ENCODE assay signal across 22 cellular contexts in genomic region chr7:6529643-6530042, GRCh38. TPM values are rescaled to one million over a fixed set of nuclear protein-coding genes. Genes with fewer than 3 reads are reported as not detected.
DNase-seq lines count a peak whose midpoint lies in the region; ATAC-seq and TF ChIP-seq lines count a peak whose summit lies in the region.
"Had no signal": no experiment of that assay in that cellular context is flagged by ENCODE, and none has a peak within 500 bp of the region (broad histone marks: within the 10 kb centered on the region; RNA-seq: fewer than 3 reads in every experiment).

No MANE protein-coding gene starts in this region.

- peaks cover 18 to 89% (median 73%) of the 10 kb centered on the region in 3 experiments for H3K27me3 ChIP-seq in neuronal stem cell (ENCODE audit: control insufficient read depth in 3 of 3, insufficient read depth in 3 of 3, low read depth in 1 of 3, low read length in 3 of 3)
- peaks cover 88% of the 10 kb centered on the region for H3K27me3 ChIP-seq in gastroesophageal sphincter

- H2BK5ac ChIP-seq in neuronal stem cell (ENCODE audit: low read length): no peak overlapping the region

- H3K27ac ChIP-seq in neuronal stem cell (replicated peaks; ENCODE audit: low read length) (no peak overlapping the region), gastroesophageal sphincter (no peak overlapping the region)
- H3K27ac ChIP-seq: heart left ventricle had no signal

- no peak overlapping the region for H2AFZ ChIP-seq in neuronal stem cell (ENCODE audit: low read length)

- H3K4me1 ChIP-seq in neuronal stem cell (ENCODE audit: control insufficient read depth in 2 of 2, insufficient read depth in 1 of 2, low read depth in 1 of 2, low read length in 2 of 2): peaks cover 0 to 4% of the 10 kb centered on the region in 2 donors
- peaks cover 0 to 22% (median 9%) of the 10 kb centered on the region in 3 donors for H3K4me1 ChIP-seq in gastroesophageal sphincter

- no peak overlapping the region for H4K8ac ChIP-seq in neuronal stem cell (ENCODE audit: low read depth, low read length)

- ATAC-seq in gastroesophageal sphincter (no peak), GM21515 (IDR thresholded peaks at IDR 0.05; ENCODE audit: unreplicated experiment) (no peak), HG02938 (IDR thresholded peaks at IDR 0.05; ENCODE audit: unreplicated experiment) (no peak)
- ATAC-seq: heart left ventricle had no signal

- no peak overlapping the region for H2BK15ac ChIP-seq in neuronal stem cell (ENCODE audit: low read length)

- intact Hi-C loops in activated CD4-positive, alpha-beta memory T cell treated with anti-CD3 and anti-CD28 coated beads for 36 hours (cut with micrococcal nuclease): no loop called here

- no peaks in the 10 kb centered on the region for H3K36me3 Mint-ChIP-seq in activated CD4-positive, alpha-beta memory T cell treated with anti-CD3 and anti-CD28 coated beads, Interleukin-2, amount 10 ng/mL, durations not matched to agents 7 days and 5 days (ENCODE audit: low read depth)
- no peaks in the 10 kb centered on the region for H3K36me3 Mint-ChIP-seq in activated CD4-positive, alpha-beta memory T cell treated with anti-CD3 and anti-CD28 coated beads for 36 hours
- H3K36me3 Mint-ChIP-seq in IgD-negative memory B cell (no peaks in the 10 kb centered on the region), brain (no peaks in the 10 kb centered on the region)
- H3K36me3 Mint-ChIP-seq: CD14-positive monocyte, immature natural killer cell had no signal

- WGBS in neuronal stem cell (ENCODE audit: extremely low coverage in 2 of 2, insufficient read length in 2 of 2, insufficient replicate concordance in 1 of 2), 2 donors: no CpG with 5 or more reads among the region's 6 CpGs
- WGBS in gastroesophageal sphincter (ENCODE audit: low coverage in 1 of 2), 2 donors: 51 to 100% methylated on average over 1 to 4 of the region's 6 CpGs

- no peak for DNase-seq in activated CD4-positive, alpha-beta memory T cell treated with anti-CD3 and anti-CD28 coated beads, Interleukin-2, amount 10 ng/mL, durations not matched to agents 7 days and 5 days
- DNase-seq in activated CD4-positive, alpha-beta memory T cell treated with anti-CD3 and anti-CD28 coated beads for 36 hours: no peak
- DNase-seq in neuronal stem cell (ENCODE audit: low spot score): no peak
- DNase-seq: DMS53, heart left ventricle, immature natural killer cell, NCI-H1417 treated with DMSO at 0.1 percent for 48 hours, NCI-H2171, NCI-H526, Right ventricle myocardium superior, substantia nigra had no signal

- peak overlapping the region; percentile 47 for H3K14ac ChIP-seq in neuronal stem cell (ENCODE audit: low read length)

- H3K4me3 Mint-ChIP-seq in activated CD4-positive, alpha-beta memory T cell treated with anti-CD3 and anti-CD28 coated beads, Interleukin-2, amount 10 ng/mL, durations not matched to agents 7 days and 5 days: peak overlapping the region; percentile 51
- H3K4me3 Mint-ChIP-seq in activated CD4-positive, alpha-beta memory T cell treated with anti-CD3 and anti-CD28 coated beads for 36 hours: no peak overlapping the region
- H3K4me3 Mint-ChIP-seq in IgD-negative memory B cell (peak overlapping the region; percentile 17 to 93 (median 48)), brain (peak overlapping the region in 4 of 5 experiments; percentile 27 to 84 (median 70))

- no peak overlapping the region for H3K23ac ChIP-seq in neuronal stem cell (ENCODE audit: low read depth, low read length, poor library complexity)

- POLR2A ChIA-PET in activated CD4-positive, alpha-beta memory T cell treated with anti-CD3 and anti-CD28 coated beads, Interleukin-2, amount 10 ng/mL, durations not matched to agents 7 days and 5 days (lab: Charles Lee): no interaction called here
- POLR2A ChIA-PET in activated CD4-positive, alpha-beta memory T cell treated with anti-CD3 and anti-CD28 coated beads for 36 hours (lab: Charles Lee): no interaction called here

- no peak for TF ChIP-seq POLR2A in gastroesophageal sphincter (IDR thresholded peaks at IDR 0.05)

- H2BK120ac ChIP-seq in neuronal stem cell (ENCODE audit: low read depth, low read length): no peak overlapping the region

- no peak overlapping the region for H3K27ac Mint-ChIP-seq in activated CD4-positive, alpha-beta memory T cell treated with anti-CD3 and anti-CD28 coated beads, Interleukin-2, amount 10 ng/mL, durations not matched to agents 7 days and 5 days
- H3K27ac Mint-ChIP-seq in activated CD4-positive, alpha-beta memory T cell treated with anti-CD3 and anti-CD28 coated beads for 36 hours: no peak overlapping the region
- H3K27ac Mint-ChIP-seq in IgD-negative memory B cell (no peak overlapping the region), brain (no peak overlapping the region)
- H3K27ac Mint-ChIP-seq: CD14-positive monocyte, immature natural killer cell, progenitor cell of endocrine pancreas had no signal

- H2BK12ac ChIP-seq in neuronal stem cell (ENCODE audit: low read length): peak overlapping the region; percentile 16

- no peaks in the 10 kb centered on the region for H3K36me3 ChIP-seq in neuronal stem cell (replicated peaks in 1 of 2; ENCODE audit: control insufficient read depth in 2 of 2, insufficient read depth in 2 of 2, low read length in 2 of 2)
- no peaks in the 10 kb centered on the region for H3K36me3 ChIP-seq in gastroesophageal sphincter
- H3K36me3 ChIP-seq: HAP-1, heart left ventricle had no signal

- H3K18ac ChIP-seq in neuronal stem cell (ENCODE audit: low read length): no peak overlapping the region

- H3K27me3 Mint-ChIP-seq in activated CD4-positive, alpha-beta memory T cell treated with anti-CD3 and anti-CD28 coated beads, Interleukin-2, amount 10 ng/mL, durations not matched to agents 7 days and 5 days: peaks cover 42% of the 10 kb centered on the region
- peaks cover 42% of the 10 kb centered on the region for H3K27me3 Mint-ChIP-seq in activated CD4-positive, alpha-beta memory T cell treated with anti-CD3 and anti-CD28 coated beads for 36 hours
- H3K27me3 Mint-ChIP-seq in IgD-negative memory B cell (peaks cover 26% of the 10 kb centered on the region), brain (peaks cover 87% of the 10 kb centered on the region)

- no peaks in the 10 kb centered on the region for H3K9me3 Mint-ChIP-seq in activated CD4-positive, alpha-beta memory T cell treated with anti-CD3 and anti-CD28 coated beads, Interleukin-2, amount 10 ng/mL, durations not matched to agents 7 days and 5 days
- no peaks in the 10 kb centered on the region for H3K9me3 Mint-ChIP-seq in activated CD4-positive, alpha-beta memory T cell treated with anti-CD3 and anti-CD28 coated beads for 36 hours
- no peaks in the 10 kb centered on the region for H3K9me3 Mint-ChIP-seq in IgD-negative memory B cell
- no peaks in the 10 kb centered on the region for H3K9me3 Mint-ChIP-seq in brain
- H3K9me3 Mint-ChIP-seq: immature natural killer cell had no signal

- H2AK5ac ChIP-seq in neuronal stem cell (ENCODE audit: low read depth, low read length): peak overlapping the region; percentile 93

- no peak overlapping the region for H4K91ac ChIP-seq in neuronal stem cell (ENCODE audit: low read depth, low read length, poor library complexity)

- H3K4me3 ChIP-seq in neuronal stem cell (ENCODE audit: low read length in 2 of 2) (no peak overlapping the region), gastroesophageal sphincter (no peak overlapping the region)
- H3K4me3 ChIP-seq: heart left ventricle had no signal

- H3K4me2 ChIP-seq in neuronal stem cell (ENCODE audit: insufficient read depth, low read length, poor library complexity, severe bottlenecking): no peak overlapping the region

- no peak overlapping the region for H3K9ac ChIP-seq in neuronal stem cell (ENCODE audit: low read depth, low read length, poor library complexity)

- no peaks in the 10 kb centered on the region for H3K79me1 ChIP-seq in neuronal stem cell (ENCODE audit: low read depth, low read length)

- H3K9me3 ChIP-seq in neuronal stem cell (replicated peaks in 1 of 2; ENCODE audit: control insufficient read depth in 2 of 2, insufficient read depth in 1 of 2, low read depth in 1 of 2, low read length in 2 of 2) (no peaks in the 10 kb centered on the region), gastroesophageal sphincter (no peaks in the 10 kb centered on the region)
- H3K9me3 ChIP-seq: HAP-1, heart left ventricle had no signal

- TF ChIP-seq CTCF in brain (conservative IDR thresholded peaks at IDR 0.05) (no peak), gastroesophageal sphincter (IDR thresholded peaks at IDR 0.05) (no peak)

- H3K4me1 Mint-ChIP-seq in activated CD4-positive, alpha-beta memory T cell treated with anti-CD3 and anti-CD28 coated beads, Interleukin-2, amount 10 ng/mL, durations not matched to agents 7 days and 5 days: peaks cover 21% of the 10 kb centered on the region
- H3K4me1 Mint-ChIP-seq in activated CD4-positive, alpha-beta memory T cell treated with anti-CD3 and anti-CD28 coated beads for 36 hours (ENCODE audit: low read depth): peaks cover 16% of the 10 kb centered on the region
- H3K4me1 Mint-ChIP-seq in IgD-negative memory B cell: peaks cover 0 to 14% (median 11%) of the 10 kb centered on the region in 3 donors
- peaks cover 11% of the 10 kb centered on the region for H3K4me1 Mint-ChIP-seq in brain

- CTCF ChIA-PET in activated CD4-positive, alpha-beta memory T cell treated with anti-CD3 and anti-CD28 coated beads, Interleukin-2, amount 10 ng/mL, durations not matched to agents 7 days and 5 days (lab: Charles Lee): no interaction called here
- CTCF ChIA-PET in activated CD4-positive, alpha-beta memory T cell treated with anti-CD3 and anti-CD28 coated beads for 36 hours (lab: Charles Lee): interaction anchor here (1.9 kb wide), 1 partner anchor 14 kb away, joined by 6 read pairs; no protein-coding TSS in a partner anchor

- no peak overlapping the region for H3K4ac ChIP-seq in neuronal stem cell (ENCODE audit: low read length)

- TF ChIP-seq EP300 in gastroesophageal sphincter (IDR thresholded peaks at IDR 0.05): no peak

RNA-seq across cellular contexts. Expression of gene GRID2IP, which starts 21.6 kb away (rescaled TPM):
- total RNA-seq in activated CD4-positive, alpha-beta memory T cell treated with anti-CD3 and anti-CD28 coated beads, Interleukin-2, amount 10 ng/mL, durations not matched to agents 7 days and 5 days: under 1 TPM; 0.15 to 0.28 TPM
- total RNA-seq in activated CD4-positive, alpha-beta memory T cell treated with anti-CD3 and anti-CD28 coated beads for 36 hours: under 1 TPM; 0.19 to 0.21 TPM
- polyA plus RNA-seq in IgD-negative memory B cell (0.09 TPM), brain (ENCODE audit: insufficient read depth, low read depth, low replicate concordance) (0.25 TPM)
- 0.33 TPM for polyA plus RNA-seq in neuronal stem cell (2013, experiment 1 of 2)
- polyA plus RNA-seq in neuronal stem cell (2013, experiment 2 of 2): 0.30 TPM
- under 1 TPM in 1 of 4 donors, not detected in 3; 0.27 TPM for total RNA-seq in gastroesophageal sphincter
- total RNA-seq: A673, MCF 10A, Right ventricle myocardium superior, skeletal muscle tissue had no signal
- polyA plus RNA-seq: CD14-positive monocyte had no signal

RNA-seq across cellular contexts. Expression of gene KDELR2, which starts 45.7 kb away (rescaled TPM):
- total RNA-seq in activated CD4-positive, alpha-beta memory T cell treated with anti-CD3 and anti-CD28 coated beads, Interleukin-2, amount 10 ng/mL, durations not matched to agents 7 days and 5 days: 10 to 100 TPM; 64.1 to 72.1 TPM
- 10 to 100 TPM; 72.5 to 80.2 TPM for total RNA-seq in activated CD4-positive, alpha-beta memory T cell treated with anti-CD3 and anti-CD28 coated beads for 36 hours
- polyA plus RNA-seq in IgD-negative memory B cell (47.2 TPM), brain (ENCODE audit: insufficient read depth, low read depth, low replicate concordance) (68.1 TPM)
- polyA plus RNA-seq in neuronal stem cell (2013, experiment 1 of 2): 70.7 TPM
- 74.1 TPM for polyA plus RNA-seq in neuronal stem cell (2013, experiment 2 of 2)
- total RNA-seq in gastroesophageal sphincter: 10 to 100 TPM; 54.0 to 80.9 (median 64.2) TPM

RNA-seq across cellular contexts. Expression of gene ZDHHC4, which starts 47.6 kb away (rescaled TPM):
- total RNA-seq in activated CD4-positive, alpha-beta memory T cell treated with anti-CD3 and anti-CD28 coated beads, Interleukin-2, amount 10 ng/mL, durations not matched to agents 7 days and 5 days: 10 to 100 TPM; 34.2 to 35.5 TPM
- total RNA-seq in activated CD4-positive, alpha-beta memory T cell treated with anti-CD3 and anti-CD28 coated beads for 36 hours: 10 to 100 TPM; 31.7 to 44.4 TPM
- polyA plus RNA-seq in IgD-negative memory B cell (71.7 TPM), brain (ENCODE audit: insufficient read depth, low read depth, low replicate concordance) (101 TPM)
- 82.1 TPM for polyA plus RNA-seq in neuronal stem cell (2013, experiment 1 of 2)
- polyA plus RNA-seq in neuronal stem cell (2013, experiment 2 of 2): 82.2 TPM
- 10 to 100 TPM; 54.6 to 63.8 (median 58.8) TPM for total RNA-seq in gastroesophageal sphincter
